In the genomic region with DNA sequence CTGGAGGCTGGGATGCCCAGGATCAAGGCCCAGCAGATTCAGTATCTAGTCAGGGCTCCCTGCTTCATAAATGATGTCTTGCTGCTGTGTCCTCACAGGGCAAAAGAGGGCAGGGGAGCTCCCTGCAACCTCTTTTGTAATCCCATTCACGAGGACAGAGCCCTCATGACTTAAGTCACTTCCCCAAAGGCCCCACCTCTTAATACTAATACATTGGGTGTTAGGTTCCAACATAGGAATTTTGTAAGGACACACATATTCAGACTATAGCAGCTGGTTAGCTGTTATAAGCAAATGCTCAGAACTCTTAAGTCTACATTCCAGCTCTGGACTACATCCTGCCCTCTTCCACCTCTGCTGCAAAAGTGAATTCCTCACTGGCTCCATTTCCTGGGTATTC, we compare ENCODE assay signal across 12 cellular contexts.
DNase-seq lines count a peak whose midpoint lies in the region; ATAC-seq and TF ChIP-seq lines count a peak whose summit lies in the region.
"Had no signal": no experiment of that assay in that cellular context is flagged by ENCODE, and none has a peak within 500 bp of the region (broad histone marks: within the 10 kb centered on the region; RNA-seq: fewer than 3 reads in every experiment).

No MANE protein-coding gene starts in this region.

- no peak for TF ChIP-seq CTCF in HFFc6 (IDR thresholded peaks at IDR 0.05)
- no peak for TF ChIP-seq CTCF in neutrophil (IDR thresholded peaks at IDR 0.05)

- no peaks in the 10 kb centered on the region for H3K9me3 Mint-ChIP-seq in activated CD4-positive, alpha-beta T cell treated with anti-CD3 and anti-CD28 coated beads for 36 hours (ENCODE audit: low read depth)
- no peaks in the 10 kb centered on the region for H3K9me3 Mint-ChIP-seq in HFFc6
- H3K9me3 Mint-ChIP-seq: T-helper 1 cell treated with Interleukin-12 subunit alpha and Interleukin-12 subunit beta and Interleukin-4 antibody, amounts not matched to agents 30 μg/mL and 1 μg/mL, for 36 hours had no signal

- peaks cover 36% of the 10 kb centered on the region for H3K36me3 Mint-ChIP-seq in activated CD4-positive, alpha-beta T cell treated with anti-CD3 and anti-CD28 coated beads for 36 hours (ENCODE audit: low read depth)
- H3K36me3 Mint-ChIP-seq in HFFc6 (ENCODE audit: low read depth) (peaks cover 10% of the 10 kb centered on the region; the same call in 1 of the 2 replicates), T-helper 17 cell (ENCODE audit: low read depth) (peaks cover 2% of the 10 kb centered on the region)

- H3K9me3 ChIP-seq in T-helper 17 cell (ENCODE audit: control insufficient read depth, low read length, poor library complexity, severe bottlenecking) (no peaks in the 10 kb centered on the region), neutrophil (no peaks in the 10 kb centered on the region), MG63 (no peaks in the 10 kb centered on the region)
- H3K9me3 ChIP-seq: breast epithelium had no signal

- H3K4me1 Mint-ChIP-seq in activated CD4-positive, alpha-beta T cell treated with anti-CD3 and anti-CD28 coated beads for 36 hours: peaks cover 75% of the 10 kb centered on the region
- H3K4me1 Mint-ChIP-seq in HFFc6 (ENCODE audit: low read depth) (peaks cover 58% of the 10 kb centered on the region), T-helper 17 cell (peaks cover 40% of the 10 kb centered on the region)

- DNase-seq in activated CD4-positive, alpha-beta T cell treated with anti-CD3 and anti-CD28 coated beads for 36 hours: no peak
- no peak for DNase-seq in activated CD4-positive, alpha-beta T cell treated with anti-CD3 and anti-CD28 coated beads, Interleukin-2, amount 50 U/mL, for 1 hour
- DNase-seq in HFFc6 (peak; percentile 61), T-helper 17 cell (no peak), NCI-H187 (lab: John Stamatoyannopoulos, UW) (no peak), MG63 (no peak), KG1 (lab: John Stamatoyannopoulos, UW) (no peak)
- DNase-seq: islet precursor cell, NCI-H1092 had no signal

- no peak overlapping the region for H3K4me3 ChIP-seq in neutrophil (ENCODE audit: low read depth in 1 of 2, low read length in 1 of 2)
- H3K4me3 ChIP-seq in MG63: no peak overlapping the region
- H3K4me3 ChIP-seq: breast epithelium had no signal

- peak overlapping the region; percentile 40 for H3K27ac Mint-ChIP-seq in activated CD4-positive, alpha-beta T cell treated with anti-CD3 and anti-CD28 coated beads for 36 hours
- H3K27ac Mint-ChIP-seq in HFFc6: peak overlapping the region; percentile 83
- peak overlapping the region; percentile 19 for H3K27ac Mint-ChIP-seq in T-helper 17 cell

- H3K4me1 ChIP-seq in neutrophil (ENCODE audit: control insufficient read depth in 1 of 2, insufficient read depth in 1 of 2, low read depth in 1 of 2, low read length in 1 of 2): peaks cover 18 to 20% of the 10 kb centered on the region in 2 experiments
- H3K4me1 ChIP-seq: breast epithelium had no signal

- CTCF ChIA-PET in activated CD4-positive, alpha-beta T cell treated with anti-CD3 and anti-CD28 coated beads for 36 hours (lab: Charles Lee): interaction anchor here (0.6 to 2.7 kb wide), 12 partner anchors 8 to 189 kb away, joined by 3 to 14 read pairs (median 4); no protein-coding TSS in a partner anchor

- H3K27me3 ChIP-seq in neutrophil (no peaks in the 10 kb centered on the region), MG63 (no peaks in the 10 kb centered on the region)
- H3K27me3 ChIP-seq: breast epithelium had no signal

- H3K36me3 ChIP-seq in neutrophil: peaks cover 18% of the 10 kb centered on the region
- H3K36me3 ChIP-seq in MG63: no peaks in the 10 kb centered on the region
- H3K36me3 ChIP-seq: breast epithelium had no signal

- ATAC-seq in activated CD4-positive, alpha-beta T cell treated with anti-CD3 and anti-CD28 coated beads for 36 hours: no peak
- ATAC-seq in T-helper 17 cell: no peak

- peak overlapping the region; percentile 29 for H3K27ac ChIP-seq in neutrophil

- H3K4me3 Mint-ChIP-seq in activated CD4-positive, alpha-beta T cell treated with anti-CD3 and anti-CD28 coated beads for 36 hours: no peak overlapping the region
- 0 out of 2 replicates have a peak overlapping the region, but pooled peaks have one; percentile 22 for H3K4me3 Mint-ChIP-seq in HFFc6
- no peak overlapping the region for H3K4me3 Mint-ChIP-seq in T-helper 17 cell
- H3K4me3 Mint-ChIP-seq: T-helper 1 cell treated with Interleukin-12 subunit alpha and Interleukin-12 subunit beta and Interleukin-4 antibody, amounts not matched to agents 30 μg/mL and 1 μg/mL, for 36 hours had no signal

- intact Hi-C loops in activated CD4-positive, alpha-beta T cell treated with anti-CD3 and anti-CD28 coated beads for 36 hours (cut with DNase I, micrococcal nuclease): loop anchor here in 1 of 2 experiments (2.0 kb wide), 1 partner anchor 61 kb away; no protein-coding TSS in a partner anchor

- H3K27me3 Mint-ChIP-seq in activated CD4-positive, alpha-beta T cell treated with anti-CD3 and anti-CD28 coated beads for 36 hours: no peaks in the 10 kb centered on the region
- no peaks in the 10 kb centered on the region; the same call in 1 of the 2 replicates for H3K27me3 Mint-ChIP-seq in HFFc6 (ENCODE audit: insufficient read depth)
- H3K27me3 Mint-ChIP-seq in T-helper 17 cell: no peaks in the 10 kb centered on the region

- POLR2A ChIA-PET in activated CD4-positive, alpha-beta T cell treated with anti-CD3 and anti-CD28 coated beads for 36 hours (lab: Charles Lee): interaction anchor here (0.6 to 3.9 kb wide), 5 partner anchors 23 to 423 kb away, joined by 3 to 42 read pairs (median 4); no protein-coding TSS in a partner anchor

Comparison
In these comparisons a context has a peak if more than half of its experiments do, and no peak if none do; other contexts are left out.
1. H3K27ac Mint-ChIP-seq: peak in every context shown above with its lines; median percentile 83 in HFFc6; 40 in activated CD4-positive, alpha-beta T cell treated with anti-CD3 and anti-CD28 coated beads for 36 hours; 19 in T-helper 17 cell.